In the genomic region with DNA sequence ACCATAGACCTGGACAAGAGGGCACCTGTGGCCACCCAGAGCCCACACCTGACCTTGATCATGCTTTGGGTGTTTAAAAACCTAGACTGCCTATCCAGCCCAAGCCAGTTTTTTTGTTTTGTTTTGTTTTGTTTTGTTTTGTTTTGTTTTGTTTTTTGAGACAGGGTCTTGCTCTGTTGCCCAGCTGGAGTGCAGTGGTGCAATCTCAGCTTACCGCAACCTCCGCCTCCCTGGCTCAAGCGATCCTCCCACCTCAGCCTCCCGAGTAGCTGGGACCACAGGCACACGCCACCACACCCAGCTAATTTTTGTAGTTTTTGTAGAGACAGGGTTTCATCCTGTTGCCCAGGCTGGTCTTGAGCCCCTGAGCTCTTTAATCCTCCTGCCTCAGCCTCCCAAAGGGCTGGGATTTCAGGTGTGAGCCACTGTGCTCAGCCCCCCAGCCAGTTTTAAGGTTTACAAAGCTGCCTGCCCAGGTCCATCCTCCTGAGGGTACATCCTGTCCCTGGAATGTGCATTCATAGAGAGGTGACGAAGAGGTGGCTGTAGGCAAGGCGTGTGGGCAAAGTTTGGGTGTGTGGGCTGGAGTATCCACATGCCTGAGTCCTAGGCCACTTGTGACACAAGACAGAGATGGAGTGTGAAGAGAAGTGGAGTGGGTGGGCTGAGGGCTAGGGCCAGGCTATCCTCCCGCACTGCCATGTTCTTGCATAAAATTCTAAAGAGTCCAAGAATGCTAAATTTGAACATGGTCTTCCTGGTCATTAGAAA, we compare ENCODE assay signal across 11 cellular contexts. TPM values are rescaled to one million over a fixed set of nuclear protein-coding genes. Genes with fewer than 3 reads are reported as not detected.
DNase-seq lines count a peak whose midpoint lies in the region; ATAC-seq, FAIRE-seq and TF ChIP-seq lines count a peak whose summit lies in the region.
"Had no signal": no experiment of that assay in that cellular context is flagged by ENCODE, and none has a peak within 500 bp of the region (broad histone marks: within the 10 kb centered on the region; RNA-seq: fewer than 3 reads in every experiment).

No MANE protein-coding gene starts in this region.

- no peak for TF ChIP-seq EP300 in H1 (IDR thresholded peaks at IDR 0.05; ENCODE audit: borderline replicate concordance in 1 of 2, low read depth in 2 of 2, low read length in 2 of 2)

- H2AFZ ChIP-seq in H1 (ENCODE audit: low read length) = no peak overlapping the region

- 95% methylated on average over 8 of the region's 8 CpGs; no CpG with 5 or more reads in 1 of the 2 experiments for WGBS in H1 (ENCODE audit: extremely low coverage in 1 of 2, insufficient coverage in 1 of 2, insufficient read length in 1 of 2, insufficient replicate concordance in 2 of 2, low coverage in 1 of 2, low lambda C conversion rate in 2 of 2, missing lambda C conversion rate in 1 of 2), 2 experiments
- WGBS in testis, 2 donors = 97% methylated on average over 7 to 8 of the region's 8 CpGs

- H3K56ac ChIP-seq in H1 (replicated peaks; ENCODE audit: insufficient read length, low read depth, low read length) = no peak overlapping the region

- H3K4me1 ChIP-seq in NT2/D1 (ENCODE audit: insufficient read depth, insufficient read length) (peaks cover 15% of the 10 kb centered on the region), H1 (replicated peaks in 1 of 4; ENCODE audit: control insufficient read depth in 3 of 4, insufficient read depth in 4 of 4, low read length in 3 of 4) (peaks cover 10 to 32% (median 17%) of the 10 kb centered on the region in 4 experiments), testis (peaks cover 13% of the 10 kb centered on the region)

- CTCF ChIA-PET in H1 (lab: Charles Lee; ENCODE audit: partially characterized antibody) = interaction anchor here (0.7 to 14.7 kb wide), 6 partner anchors 9 to 349 kb away, joined by 3 to 182 read pairs (median 4); no protein-coding TSS in a partner anchor

- H3K36me3 Mint-ChIP-seq in nephron (ENCODE audit: low read depth) = no peaks in the 10 kb centered on the region

- peak overlapping the region; percentile 35 for H3K9ac ChIP-seq in NT2/D1 (ENCODE audit: insufficient read length, low read depth)
- no peak overlapping the region for H3K9ac ChIP-seq in H1 (replicated peaks in 1 of 4; ENCODE audit: extremely low read depth in 1 of 4, low read depth in 3 of 4, low read length in 3 of 4)
- H3K9ac ChIP-seq: SK-N-SH had no signal

- no peaks in the 10 kb centered on the region for H3K79me1 ChIP-seq in H1 (ENCODE audit: low read depth, low read length)

- H3K9me3 Mint-ChIP-seq in nephron = no peaks in the 10 kb centered on the region

- no peaks in the 10 kb centered on the region for H3K9me3 ChIP-seq in NT2/D1 (ENCODE audit: insufficient read depth, low read length)
- no peaks in the 10 kb centered on the region for H3K9me3 ChIP-seq in H1 (ENCODE audit: insufficient read depth in 2 of 2, low read depth in 1 of 2, low read length in 1 of 2)
- no peaks in the 10 kb centered on the region for H3K9me3 ChIP-seq in testis
- H3K9me3 ChIP-seq: HAP-1, SK-N-SH had no signal

- peak overlapping the region; percentile 74 to 93 (median 76) for H3K27ac Mint-ChIP-seq in nephron

- no peak overlapping the region for H3K23ac ChIP-seq in H1 (ENCODE audit: insufficient read length)

- 0 out of 2 replicates have a peak overlapping the region, but pooled peaks have one; percentile 48 for H2BK15ac ChIP-seq in H1 (ENCODE audit: low read length)

- peaks cover 33% of the 10 kb centered on the region for H3K4me1 Mint-ChIP-seq in nephron

- no peak for ATAC-seq in GM21360 (IDR thresholded peaks at IDR 0.05; ENCODE audit: unreplicated experiment)
- ATAC-seq: PC-3 had no signal

- peak overlapping the region; percentile 82 for H4K91ac ChIP-seq in H1 (replicated peaks; ENCODE audit: insufficient read length, low read length)

- no peak overlapping the region for H4K5ac ChIP-seq in H1 (ENCODE audit: insufficient read length, low read depth, low read length)

- intact Hi-C loops in testis (cut with DNase I; ENCODE audit: low total_unique reads) = no loop called here

- H3K27me3 ChIP-seq in NT2/D1 (ENCODE audit: insufficient read depth, insufficient read length) = peaks cover 27% of the 10 kb centered on the region
- H3K27me3 ChIP-seq in H1 (replicated peaks in 1 of 4; ENCODE audit: control insufficient read depth in 3 of 4, extremely low read depth in 1 of 4, insufficient read depth in 3 of 4, low read length in 3 of 4) = peaks cover 0 to 15% (median 7%) of the 10 kb centered on the region in 4 experiments; a peak in 5 of 7 replicates
- H3K27me3 ChIP-seq in testis = no peaks in the 10 kb centered on the region

- no peak overlapping the region for H4K8ac ChIP-seq in H1 (ENCODE audit: extremely low read depth, insufficient read depth, low read length)

- no peak for FAIRE-seq in H1 (lab: Jason Lieb, UNC)

- H3K79me2 ChIP-seq in H1 (ENCODE audit: control insufficient read depth in 1 of 2, insufficient read depth in 2 of 2, low read length in 2 of 2) = no peaks in the 10 kb centered on the region

- H3K18ac ChIP-seq in H1 (ENCODE audit: extremely low read depth, low read length) = no peak overlapping the region

- no peak for TF ChIP-seq RAD21 in H1 (IDR thresholded peaks at IDR 0.05 in 1 of 2, conservative IDR thresholded peaks at IDR 0.05 in 1 of 2; ENCODE audit: low read depth in 2 of 2, low read length in 2 of 2)

- peak overlapping the region; percentile 34; the same call in 1 of the 2 replicates for H2BK20ac ChIP-seq in H1 (ENCODE audit: low read length)

- peaks cover 0 to 2% of the 10 kb centered on the region in 2 experiments for H4K20me1 ChIP-seq in H1 (replicated peaks in 1 of 2; ENCODE audit: control insufficient read depth in 1 of 2, insufficient read depth in 2 of 2, low read length in 2 of 2)

- peak overlapping the region in 2 of 3 experiments; percentile 30 to 31 for H3K4me3 Mint-ChIP-seq in nephron

- H3K27ac ChIP-seq in H1 (ENCODE audit: low read depth, low read length) (no peak overlapping the region), testis (no peak overlapping the region)

- no peak overlapping the region for H2BK120ac ChIP-seq in H1 (replicated peaks; ENCODE audit: low read depth, low read length)

- POLR2A ChIA-PET in H1 (lab: Charles Lee; ENCODE audit: partially characterized antibody) = interaction anchor here (1.3 to 2.0 kb wide), 2 partner anchors 16 to 366 kb away, joined by 3 to 4 read pairs; no protein-coding TSS in a partner anchor

- no peak for TF ChIP-seq CTCF in H1 (IDR thresholded peaks at IDR 0.05; ENCODE audit: control extremely low read depth in 1 of 3, insufficient read depth in 1 of 3, low read depth in 1 of 3, low read length in 3 of 3)
- TF ChIP-seq CTCF in nephron (IDR thresholded peaks at IDR 0.05; ENCODE audit: unreplicated experiment in 3 of 3) = no peak
- no peak for TF ChIP-seq CTCF in testis (IDR thresholded peaks at IDR 0.05)

- H3K4me3 ChIP-seq in NT2/D1 (ENCODE audit: insufficient read length, low read depth) (no peak overlapping the region), H1 (ENCODE audit: extremely low read depth in 1 of 4, insufficient read depth in 2 of 4, low read depth in 3 of 4, low read length in 4 of 4) (no peak overlapping the region), testis (no peak overlapping the region)
- H3K4me3 ChIP-seq: HAP-1 had no signal

- no peak overlapping the region for H3K4ac ChIP-seq in H1 (replicated peaks; ENCODE audit: insufficient read length, low read depth, low read length)

- no peak for DNase-seq in NT2/D1 (ENCODE audit: low read depth, low spot score)
- no peak for DNase-seq in H1 (ENCODE audit: low read depth in 1 of 2, low spot score in 2 of 2)
- no peak for DNase-seq in DMS53 treated with DMSO at 0.1 percent for 48 hours (lab: John Stamatoyannopoulos, UW; ENCODE audit: unreplicated experiment)
- no peak for DNase-seq in testis
- no peak for DNase-seq in NCI-H1694 treated with DMSO at 0.1 percent for 48 hours (lab: John Stamatoyannopoulos, UW)
- DNase-seq: NCI-H1436 treated with DMSO at 0.1 percent for 48 hours had no signal

- H3K4me2 ChIP-seq in H1 (ENCODE audit: insufficient read depth in 1 of 2, low read depth in 2 of 2, low read length in 2 of 2) = no peak overlapping the region
- H3K4me2 ChIP-seq: SK-N-SH had no signal

- peaks cover 9% of the 10 kb centered on the region for H3K23me2 ChIP-seq in H1 (ENCODE audit: low read depth, low read length)

- TF ChIP-seq POLR2A in H1 (IDR thresholded peaks at IDR 0.05; ENCODE audit: control extremely low read depth in 1 of 2, low read depth in 2 of 2, low read length in 2 of 2) = no peak
- no peak for TF ChIP-seq POLR2A in testis (IDR thresholded peaks at IDR 0.05)

- H3K36me3 ChIP-seq in NT2/D1 (ENCODE audit: insufficient read depth, insufficient read length, low read length) (no peaks in the 10 kb centered on the region), H1 (ENCODE audit: control insufficient read depth in 2 of 4, insufficient read depth in 4 of 4, low read length in 3 of 4) (no peaks in the 10 kb centered on the region), testis (ENCODE audit: low read depth, missing control alignments) (no peaks in the 10 kb centered on the region)
- H3K36me3 ChIP-seq: HAP-1 had no signal

- H2BK5ac ChIP-seq in H1 (ENCODE audit: low read depth, low read length) = no peak overlapping the region

- peaks cover 8% of the 10 kb centered on the region for H3K27me3 Mint-ChIP-seq in nephron (ENCODE audit: low read depth)

- peak overlapping the region; percentile 72; the same call in 1 of the 2 replicates for H2BK12ac ChIP-seq in H1 (ENCODE audit: low read depth, low read length)

- H2AK5ac ChIP-seq in H1 (ENCODE audit: low read depth, low read length) = no peak overlapping the region

- H3K14ac ChIP-seq in H1 (ENCODE audit: insufficient read length) = no peak overlapping the region

TF ChIP-seq in H1, 55 proteins besides CTCF, POLR2A, EP300 and RAD21 (continues in another document):
- no peak for TF ChIP-seq ASH2L (IDR thresholded peaks at IDR 0.05; ENCODE audit: low read length)
- TF ChIP-seq SUZ12 (IDR thresholded peaks at IDR 0.05; ENCODE audit: low read length) = no peak

RNA-seq across cellular contexts. Expression of a gene that starts 3.3 kb away (rescaled TPM):
- total RNA-seq in H1 (2021; fragmentation: NEBNext Ultra II Directional; extraction: Animal tissue kit (Norgen Biotek cat#: 25700)) = 7.9 and 8.6 TPM in 2 replicates
- polyA plus RNA-seq in H1 (2011; rRNA removed) (10.1 and 10.3 TPM in 2 replicates), testis (ENCODE audit: insufficient read depth, low read depth, low replicate concordance) (13.7 TPM)
- 11.5 TPM for polyA plus RNA-seq in H1 (2011; cell fraction: cytosol; rRNA removed)
- polyA plus RNA-seq in H1 (2011; cell fraction: nucleus; rRNA removed) = 5.3 TPM
- 6.0 to 11.2 TPM (median 8.8 TPM) in 4 replicates for polyA plus RNA-seq in H1 (2012, experiment 1 of 2)
- 5.3 TPM for polyA plus RNA-seq in H1 (2012, experiment 2 of 2)
- 6.9 TPM for polyA plus RNA-seq in H1 (2013, experiment 1 of 2)
- 7.0 TPM for polyA plus RNA-seq in H1 (2013, experiment 2 of 2)
- polyA minus RNA-seq in H1 (2011; rRNA and poly(A)+ RNA removed) = 3.8 and 10.3 TPM in 2 replicates
- polyA minus RNA-seq in H1 (2011; cell fraction: cytosol; rRNA and poly(A)+ RNA removed) = 6.8 TPM
- polyA minus RNA-seq in H1 (2011; cell fraction: nucleus; rRNA and poly(A)+ RNA removed) = 2.9 TPM
- total RNA-seq in testis = 10 to 100 TPM in 1 of 2 donors, 1 to 10 TPM in 1; 5.0 to 13.0 TPM
